In the genomic region with DNA sequence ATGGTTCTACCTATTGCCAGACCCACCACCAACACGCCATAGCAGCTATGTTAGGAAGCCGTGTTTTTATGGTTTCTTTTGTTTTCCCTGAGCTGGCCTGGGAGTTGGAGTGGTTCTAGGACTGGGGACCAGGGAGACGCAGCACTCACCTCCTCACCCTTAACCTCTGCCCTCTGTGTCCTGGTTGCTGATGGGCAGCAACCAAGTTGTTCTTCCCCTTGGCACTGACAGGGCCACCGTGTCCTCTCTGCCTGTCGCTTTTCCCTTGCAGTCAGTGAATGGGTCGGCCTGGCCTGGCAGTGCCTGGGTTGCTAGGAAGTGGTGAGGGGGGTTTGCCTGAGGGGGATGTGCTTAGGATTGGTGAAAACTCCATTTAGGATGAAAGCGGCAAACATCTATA, we compare ENCODE assay signal across 16 cellular contexts.
DNase-seq lines count a peak whose midpoint lies in the region; ATAC-seq and TF ChIP-seq lines count a peak whose summit lies in the region.
"Had no signal": no experiment of that assay in that cellular context is flagged by ENCODE, and none has a peak within 500 bp of the region (broad histone marks: within the 10 kb centered on the region; RNA-seq: fewer than 3 reads in every experiment).

No MANE protein-coding gene starts in this region.

- no peak overlapping the region for H3K4me3 ChIP-seq in mesendoderm (ENCODE audit: low read length)
- H3K4me3 ChIP-seq in neural progenitor cell: no peak overlapping the region
- no peak overlapping the region for H3K4me3 ChIP-seq in A673 (ENCODE audit: low read depth, low read length, poor library complexity, severe bottlenecking)
- H3K4me3 ChIP-seq: BLaER1 treated with 17β-estradiol and CSF1 and Interleukin-3, amounts not matched to agents 10 nM and 100 nM had no signal

- peaks cover 3% of the 10 kb centered on the region for H3K4me1 Mint-ChIP-seq in neural progenitor cell
- H3K4me1 Mint-ChIP-seq in activated CD8-positive, alpha-beta memory T cell treated with anti-CD3 and anti-CD28 coated beads, Interleukin-2, amount 10 ng/mL, durations not matched to agents 7 days and 5 days: no peaks in the 10 kb centered on the region
- H3K4me1 Mint-ChIP-seq: B cell had no signal

- H3K9me3 ChIP-seq in neural progenitor cell (ENCODE audit: low read depth) (no peaks in the 10 kb centered on the region), A673 (ENCODE audit: low read depth, low read length, poor library complexity, severe bottlenecking) (no peaks in the 10 kb centered on the region)
- H3K9me3 ChIP-seq: BLaER1 treated with 17β-estradiol and CSF1 and Interleukin-3, amounts not matched to agents 10 nM and 100 nM; Caco-2 had no signal

- no peak overlapping the region for H2BK15ac ChIP-seq in mesendoderm (replicated peaks; ENCODE audit: low read depth)

- H3K4me1 ChIP-seq in mesendoderm (ENCODE audit: control insufficient read depth, low read depth, low read length): no peaks in the 10 kb centered on the region
- no peaks in the 10 kb centered on the region for H3K4me1 ChIP-seq in neural progenitor cell
- no peaks in the 10 kb centered on the region for H3K4me1 ChIP-seq in A673 (ENCODE audit: insufficient read depth, low read length, poor library complexity, severe bottlenecking)
- H3K4me1 ChIP-seq: BLaER1 treated with 17β-estradiol and CSF1 and Interleukin-3, amounts not matched to agents 10 nM and 100 nM; Caco-2 had no signal

- no CpG with 5 or more reads among the region's 7 CpGs for WGBS in mesendoderm (ENCODE audit: extremely low coverage, insufficient coverage, low lambda C conversion rate)

- H3K27ac ChIP-seq in mesendoderm (ENCODE audit: low read depth, low read length): no peak overlapping the region
- H3K27ac ChIP-seq in neural progenitor cell: no peak overlapping the region
- H3K27ac ChIP-seq in A673 (ENCODE audit: low read depth, low read length, poor library complexity, severe bottlenecking): no peak overlapping the region
- H3K27ac ChIP-seq: BLaER1 treated with 17β-estradiol and CSF1 and Interleukin-3, amounts not matched to agents 10 nM and 100 nM; C4-2B had no signal

- H3K36me3 ChIP-seq in mesendoderm (ENCODE audit: control insufficient read depth, insufficient read depth, low read length) (no peaks in the 10 kb centered on the region), neural progenitor cell (no peaks in the 10 kb centered on the region), A673 (ENCODE audit: insufficient read depth, low read length, poor library complexity, severe bottlenecking) (no peaks in the 10 kb centered on the region)
- H3K36me3 ChIP-seq: BLaER1 treated with 17β-estradiol and CSF1 and Interleukin-3, amounts not matched to agents 10 nM and 100 nM had no signal

- H3K23ac ChIP-seq in mesendoderm (ENCODE audit: low read length): no peak overlapping the region

- POLR2A ChIA-PET in A673 (lab: Charles Lee; ENCODE audit: low non-redundant PET): no interaction called here

- H3K9me3 Mint-ChIP-seq in neural progenitor cell: no peaks in the 10 kb centered on the region
- H3K9me3 Mint-ChIP-seq in activated CD8-positive, alpha-beta memory T cell treated with anti-CD3 and anti-CD28 coated beads, Interleukin-2, amount 10 ng/mL, durations not matched to agents 7 days and 5 days (ENCODE audit: low read depth): no peaks in the 10 kb centered on the region
- H3K9me3 Mint-ChIP-seq: CD4-positive, alpha-beta T cell; CD8-positive, alpha-beta T cell had no signal

- CTCF ChIA-PET in A673 (lab: Charles Lee): no interaction called here
- CTCF ChIA-PET in activated CD8-positive, alpha-beta memory T cell treated with anti-CD3 and anti-CD28 coated beads, Interleukin-2, amount 10 ng/mL, durations not matched to agents 7 days and 5 days (lab: Charles Lee): no interaction called here

- no peak overlapping the region for H4K5ac ChIP-seq in mesendoderm (ENCODE audit: low read length)

- peak overlapping the region; percentile 58 for H2AK5ac ChIP-seq in mesendoderm (ENCODE audit: low read length)

- no peak overlapping the region for H2AFZ ChIP-seq in neural progenitor cell (replicated peaks)

- peak; percentile 76 for ATAC-seq in left lobe of liver
- ATAC-seq in activated CD8-positive, alpha-beta memory T cell treated with anti-CD3 and anti-CD28 coated beads, Interleukin-2, amount 10 ng/mL, durations not matched to agents 7 days and 5 days: no peak
- ATAC-seq: CD8-positive, alpha-beta T cell had no signal

- H4K20me1 ChIP-seq in neural progenitor cell (ENCODE audit: low read depth): no peaks in the 10 kb centered on the region
- H4K20me1 ChIP-seq: BLaER1 treated with 17β-estradiol and CSF1 and Interleukin-3, amounts not matched to agents 10 nM and 100 nM had no signal

- H3K27me3 Mint-ChIP-seq in neural progenitor cell (ENCODE audit: insufficient read depth, low read depth): peaks cover 6% of the 10 kb centered on the region
- no peaks in the 10 kb centered on the region for H3K27me3 Mint-ChIP-seq in activated CD8-positive, alpha-beta memory T cell treated with anti-CD3 and anti-CD28 coated beads, Interleukin-2, amount 10 ng/mL, durations not matched to agents 7 days and 5 days
- H3K27me3 Mint-ChIP-seq: B cell; CD4-positive, alpha-beta T cell had no signal

- no peaks in the 10 kb centered on the region for H3F3A ChIP-seq in neural progenitor cell (ENCODE audit: low read depth)

- intact Hi-C loops in A673 (cut with micrococcal nuclease; ENCODE audit: unreplicated experiment): no loop called here

- H2BK120ac ChIP-seq in mesendoderm (ENCODE audit: low read depth, low read length): no peak overlapping the region

- H3K79me2 ChIP-seq in mesendoderm (ENCODE audit: control insufficient read depth, insufficient read depth, low read length) (no peaks in the 10 kb centered on the region), neural progenitor cell (ENCODE audit: low read depth) (no peaks in the 10 kb centered on the region)

- H3K9ac ChIP-seq in mesendoderm (ENCODE audit: low read length) (no peak overlapping the region), neural progenitor cell (no peak overlapping the region)
- H3K9ac ChIP-seq: BLaER1 treated with 17β-estradiol and CSF1 and Interleukin-3, amounts not matched to agents 10 nM and 100 nM had no signal

- H3K27ac Mint-ChIP-seq in neural progenitor cell: peak overlapping the region; percentile 76
- H3K27ac Mint-ChIP-seq in activated CD8-positive, alpha-beta memory T cell treated with anti-CD3 and anti-CD28 coated beads, Interleukin-2, amount 10 ng/mL, durations not matched to agents 7 days and 5 days: no peak overlapping the region
- H3K27ac Mint-ChIP-seq: B cell; CD4-positive, alpha-beta T cell; CD8-positive, alpha-beta T cell had no signal

- no peak for TF ChIP-seq CTCF in neural progenitor cell (IDR thresholded peaks at IDR 0.05)
- no peak for TF ChIP-seq CTCF in A673 (conservative IDR thresholded peaks at IDR 0.05; ENCODE audit: low read depth, low read length)

- no peaks in the 10 kb centered on the region for H3K79me1 ChIP-seq in mesendoderm (ENCODE audit: low read length)

- H3K56ac ChIP-seq in mesendoderm (ENCODE audit: low read length): peak overlapping the region; percentile 64

- H3K4me3 Mint-ChIP-seq in neural progenitor cell: no peak overlapping the region
- H3K4me3 Mint-ChIP-seq in activated CD8-positive, alpha-beta memory T cell treated with anti-CD3 and anti-CD28 coated beads, Interleukin-2, amount 10 ng/mL, durations not matched to agents 7 days and 5 days: no peak overlapping the region
- H3K4me3 Mint-ChIP-seq: B cell; CD4-positive, alpha-beta T cell; CD8-positive, alpha-beta T cell had no signal

- no peak overlapping the region for H4K8ac ChIP-seq in mesendoderm (ENCODE audit: low read depth, low read length)

- H3K4ac ChIP-seq in mesendoderm (ENCODE audit: low read depth, low read length): no peak overlapping the region

- BruUV-seq in A673 (replicated peaks; lab: Mats Ljungman, UMichigan): no TSS peak

- no peak overlapping the region for H3K18ac ChIP-seq in mesendoderm (ENCODE audit: low read length)

- H3K27me3 ChIP-seq in mesendoderm (ENCODE audit: insufficient read depth, low read length, poor library complexity): no peaks in the 10 kb centered on the region
- no peaks in the 10 kb centered on the region for H3K27me3 ChIP-seq in neural progenitor cell
- no peaks in the 10 kb centered on the region for H3K27me3 ChIP-seq in A673 (replicated peaks; ENCODE audit: insufficient read depth, low read depth, low read length, poor library complexity)
- H3K27me3 ChIP-seq: BLaER1 treated with 17β-estradiol and CSF1 and Interleukin-3, amounts not matched to agents 10 nM and 100 nM had no signal

- DNase-seq in left lobe of liver (ENCODE audit: low spot score) (peak; percentile 52), mesendoderm (no peak), neural progenitor cell (ENCODE audit: low spot score) (no peak), A673 (ENCODE audit: low spot score) (no peak)
- no peak for DNase-seq in activated CD8-positive, alpha-beta memory T cell treated with anti-CD3 and anti-CD28 coated beads, Interleukin-2, amount 10 ng/mL, durations not matched to agents 7 days and 5 days
- DNase-seq: 8988T; AML-193; Caco-2; Calu3; CD4-positive, alpha-beta T cell; CD8-positive, alpha-beta T cell; DMS79 treated with DMSO at 0.1 percent for 48 hours; GF-D8 had no signal

- H2BK5ac ChIP-seq in mesendoderm (ENCODE audit: low read length): no peak overlapping the region

- H3K4me2 ChIP-seq in mesendoderm (ENCODE audit: low read length): no peak overlapping the region
- H3K4me2 ChIP-seq in neural progenitor cell: no peak overlapping the region
- H3K4me2 ChIP-seq: BLaER1 treated with 17β-estradiol and CSF1 and Interleukin-3, amounts not matched to agents 10 nM and 100 nM had no signal

- H3K36me3 Mint-ChIP-seq in neural progenitor cell: no peaks in the 10 kb centered on the region
- H3K36me3 Mint-ChIP-seq in activated CD8-positive, alpha-beta memory T cell treated with anti-CD3 and anti-CD28 coated beads, Interleukin-2, amount 10 ng/mL, durations not matched to agents 7 days and 5 days: no peaks in the 10 kb centered on the region
- H3K36me3 Mint-ChIP-seq: CD8-positive, alpha-beta T cell had no signal
